In genomic region chr14:53236708-53237107, GRCh38 we compare ENCODE assay signal across 23 cellular contexts.
A peak's percentile ranks its signal among the peaks of the same experiment; 100 is the strongest.
DNase-seq lines count a peak whose midpoint lies in the region; ATAC-seq, FAIRE-seq and TF ChIP-seq lines count a peak whose summit lies in the region.
"Had no signal": no experiment of that assay in that cellular context is flagged by ENCODE, and none has a peak within 500 bp of the region (broad histone marks: within the 10 kb centered on the region; RNA-seq: fewer than 3 reads in every experiment).

No MANE protein-coding gene starts in this region.

- H3K9me3 Mint-ChIP-seq in endothelial cell (ENCODE audit: unreplicated experiment) = no peaks in the 10 kb centered on the region
- H3K9me3 Mint-ChIP-seq: CD8-positive, alpha-beta memory T cell had no signal

- ATAC-seq in mucosa of descending colon = no peak
- ATAC-seq: HepG2 had no signal

- peaks cover 14% of the 10 kb centered on the region for H3K4me1 Mint-ChIP-seq in endothelial cell (ENCODE audit: unreplicated experiment)
- H3K4me1 Mint-ChIP-seq: CD4-positive, CD25-positive, alpha-beta regulatory T cell; CD8-positive, alpha-beta memory T cell; IgD-negative memory B cell had no signal

- TF ChIP-seq CTCF in left ventricle myocardium inferior (IDR thresholded peaks at IDR 0.05; ENCODE audit: borderline replicate concordance) (no peak), bronchial epithelial cell (IDR thresholded peaks at IDR 0.05; ENCODE audit: insufficient read depth, low read length, severe bottlenecking) (no peak), endothelial cell (IDR thresholded peaks at IDR 0.05; ENCODE audit: unreplicated experiment) (no peak), mucosa of descending colon (IDR thresholded peaks at IDR 0.05) (no peak)

- peaks cover 4% of the 10 kb centered on the region for H3K36me3 Mint-ChIP-seq in endothelial cell (ENCODE audit: low read depth, unreplicated experiment)
- H3K36me3 Mint-ChIP-seq: CD4-positive, CD25-positive, alpha-beta regulatory T cell had no signal

- no peak overlapping the region for H3K9ac ChIP-seq in skeletal muscle tissue (ENCODE audit: low read depth in 1 of 3, low read length in 3 of 3)

- H3K27ac Mint-ChIP-seq in endothelial cell (ENCODE audit: unreplicated experiment) = peak overlapping the region; percentile 78
- H3K27ac Mint-ChIP-seq: CD4-positive, CD25-positive, alpha-beta regulatory T cell; CD8-positive, alpha-beta memory T cell; IgD-negative memory B cell had no signal

- H3K4me1 ChIP-seq in left ventricle myocardium inferior = no peaks in the 10 kb centered on the region
- H3K4me1 ChIP-seq in skeletal muscle tissue (ENCODE audit: control insufficient read depth in 3 of 3, insufficient read depth in 3 of 3, low read length in 3 of 3) = no peaks in the 10 kb centered on the region
- no peaks in the 10 kb centered on the region for H3K4me1 ChIP-seq in mucosa of descending colon (ENCODE audit: low read depth)
- H3K4me1 ChIP-seq: BE2C had no signal

- H3K27me3 ChIP-seq in left ventricle myocardium inferior (ENCODE audit: low read depth) = no peaks in the 10 kb centered on the region
- H3K27me3 ChIP-seq in bronchial epithelial cell (ENCODE audit: control insufficient read depth, insufficient read depth, low read length) = no peaks in the 10 kb centered on the region
- no peaks in the 10 kb centered on the region for H3K27me3 ChIP-seq in skeletal muscle tissue (ENCODE audit: control insufficient read depth in 3 of 3, insufficient read depth in 3 of 3, low read length in 3 of 3)
- H3K27me3 ChIP-seq: BE2C had no signal

- intact Hi-C loops in left ventricle myocardium inferior (cut with micrococcal nuclease) (no loop called here), cardiac septum (cut with DNase I) (no loop called here), mucosa of descending colon (cut with DNase I, micrococcal nuclease) (no loop called here)

- H3K36me3 ChIP-seq in left ventricle myocardium inferior (no peaks in the 10 kb centered on the region), bronchial epithelial cell (ENCODE audit: control insufficient read depth, insufficient read depth, low read length) (no peaks in the 10 kb centered on the region), skeletal muscle tissue (ENCODE audit: control insufficient read depth in 3 of 3, insufficient read depth in 3 of 3, low read length in 3 of 3) (no peaks in the 10 kb centered on the region), mucosa of descending colon (ENCODE audit: low read depth) (no peaks in the 10 kb centered on the region)
- H3K36me3 ChIP-seq: BE2C had no signal

- H3K4me3 ChIP-seq in left ventricle myocardium inferior (no peak overlapping the region), bronchial epithelial cell (ENCODE audit: low read depth, low read length) (no peak overlapping the region), skeletal muscle tissue (ENCODE audit: low read length in 3 of 3) (no peak overlapping the region), mucosa of descending colon (no peak overlapping the region)

- H3K27me3 Mint-ChIP-seq in endothelial cell (ENCODE audit: unreplicated experiment) = no peaks in the 10 kb centered on the region
- H3K27me3 Mint-ChIP-seq: CD4-positive, CD25-positive, alpha-beta regulatory T cell; CD8-positive, alpha-beta memory T cell had no signal

- H3K4me3 Mint-ChIP-seq in endothelial cell (ENCODE audit: unreplicated experiment) = no peak overlapping the region
- H3K4me3 Mint-ChIP-seq: CD4-positive, CD25-positive, alpha-beta regulatory T cell; CD8-positive, alpha-beta memory T cell; IgD-negative memory B cell had no signal

- H3K27ac ChIP-seq in left ventricle myocardium inferior (replicated peaks) = peak overlapping the region; percentile 70
- H3K27ac ChIP-seq in skeletal muscle tissue (ENCODE audit: low read depth, low read length) = peak overlapping the region; percentile 64

- FAIRE-seq in bronchial epithelial cell (lab: Jason Lieb, UNC) = peak; percentile 28
- FAIRE-seq: A204.1, G401.6, GM12891, GM19239, HepG2 had no signal

- DNase-seq in left ventricle myocardium inferior = no peak
- DNase-seq in cardiac septum (ENCODE audit: low spot score) = no peak
- no peak for DNase-seq in bronchial epithelial cell (ENCODE audit: low read depth)
- DNase-seq in endothelial cell (ENCODE audit: low spot score) = no peak
- DNase-seq in activated CD4-positive, alpha-beta T cell treated with anti-CD3 and anti-CD28 coated beads for 1 hour = no peak
- DNase-seq in dedifferentiated amniotic fluid mesenchymal stem cell (ENCODE audit: extremely low spot score) = no peak
- DNase-seq in mucosa of descending colon = no peak
- DNase-seq: ACHN; BE2C; C1 segment of cervical spinal cord; CD4-positive, CD25-positive, alpha-beta regulatory T cell; CD8-positive, alpha-beta memory T cell; COR-L47; DMS 273 treated with DMSO at 0.1 percent for 48 hours; DMS53; HCEC 1CT had no signal

- H3K9me3 ChIP-seq in left ventricle myocardium inferior (replicated peaks) (no peaks in the 10 kb centered on the region), skeletal muscle tissue (ENCODE audit: control insufficient read depth in 3 of 3, low read length in 3 of 3) (no peaks in the 10 kb centered on the region), mucosa of descending colon (no peaks in the 10 kb centered on the region)
- H3K9me3 ChIP-seq: BE2C had no signal
